ENCODE assay signal across 8 cellular contexts in the genomic region with DNA sequence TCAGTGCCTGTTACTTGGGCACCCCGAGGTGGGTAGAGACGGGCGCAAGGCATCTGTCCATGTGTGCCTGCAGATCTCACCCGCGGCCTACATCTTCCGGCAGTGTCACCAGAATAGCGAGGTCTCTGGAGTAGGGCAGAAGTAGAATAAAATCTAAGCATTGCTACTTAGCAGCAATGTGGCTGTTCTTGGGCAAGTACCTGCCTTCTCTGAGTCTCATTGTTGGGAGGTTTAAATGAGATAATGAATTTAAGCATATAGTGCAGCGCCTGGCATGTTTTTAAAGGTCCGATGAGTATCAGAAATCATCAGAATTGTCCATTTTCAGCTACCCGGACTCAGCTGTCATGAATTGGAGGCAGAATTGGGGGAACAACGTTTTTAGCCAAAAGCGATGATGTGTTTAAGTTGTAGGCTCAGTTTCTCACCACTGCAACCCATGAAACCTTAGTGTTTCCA. TPM values are rescaled to one million over a fixed set of nuclear protein-coding genes. Genes with fewer than 3 reads are reported as not detected.
DNase-seq lines count a peak whose midpoint lies in the region; ATAC-seq and TF ChIP-seq lines count a peak whose summit lies in the region.

No MANE protein-coding gene starts in this region.

- peak overlapping the region; percentile 96 for H3K4me3 Mint-ChIP-seq in natural killer cell treated with Interleukin-12 subunit alpha and Interleukin-12 subunit beta and Interleukin-15 and Interleukin-18, amount 100 ng/mL, for 72 hours

- peaks cover 16 to 17% of the 10 kb centered on the region in 2 donors for H3K4me1 Mint-ChIP-seq in natural killer cell treated with Interleukin-12 subunit alpha and Interleukin-12 subunit beta and Interleukin-15 and Interleukin-18, amount 100 ng/mL, for 72 hours (ENCODE audit: low read depth in 2 of 2)

- TF ChIP-seq CTCF in GM12864 (IDR thresholded peaks at IDR 0.05; ENCODE audit: low read depth, low read length, missing control alignments) (no peak), LNCaP clone FGC (IDR thresholded peaks at IDR 0.05; ENCODE audit: control insufficient read depth, extremely low read depth, insufficient read depth) (no peak), coronary artery (IDR thresholded peaks at IDR 0.05) (no peak)

- DNase-seq in GM12864 (ENCODE audit: low read depth): no peak
- no peak for DNase-seq in LNCaP clone FGC (ENCODE audit: low read depth)
- DNase-seq in coronary artery (ENCODE audit: low spot score): no peak
- DNase-seq in natural killer cell treated with Interleukin-12 subunit alpha and Interleukin-12 subunit beta and Interleukin-15 and Interleukin-18, amount 100 ng/mL, for 72 hours (ENCODE audit: low spot score): no peak
- no peak for DNase-seq in NCI-H2196 (lab: John Stamatoyannopoulos, UW; ENCODE audit: unreplicated experiment)
- DNase-seq in stimulated activated CD4-positive, alpha-beta T cell treated with anti-CD3 and anti-CD28 coated beads, Interleukin-4, amount 100 ng/mL, for 1 hour: no peak
- DNase-seq in iPS-NIHi7 (ENCODE audit: extremely low spot score): no peak

- H3K27ac Mint-ChIP-seq in natural killer cell treated with Interleukin-12 subunit alpha and Interleukin-12 subunit beta and Interleukin-15 and Interleukin-18, amount 100 ng/mL, for 72 hours: peak overlapping the region; percentile 89 to 93

- H3K4me3 ChIP-seq in GM12864 (ENCODE audit: low read depth, low read length) (peak overlapping the region; percentile 76), LNCaP clone FGC (ENCODE audit: low read depth, low read length) (peak overlapping the region; percentile 88), coronary artery (peak overlapping the region; percentile 99)

- H3K27ac ChIP-seq in coronary artery: peak overlapping the region; percentile 56 to 96

- no peaks in the 10 kb centered on the region for H3K27me3 Mint-ChIP-seq in natural killer cell treated with Interleukin-12 subunit alpha and Interleukin-12 subunit beta and Interleukin-15 and Interleukin-18, amount 100 ng/mL, for 72 hours

- no peaks in the 10 kb centered on the region for H3K36me3 Mint-ChIP-seq in natural killer cell treated with Interleukin-12 subunit alpha and Interleukin-12 subunit beta and Interleukin-15 and Interleukin-18, amount 100 ng/mL, for 72 hours

- H3K9me3 Mint-ChIP-seq in natural killer cell treated with Interleukin-12 subunit alpha and Interleukin-12 subunit beta and Interleukin-15 and Interleukin-18, amount 100 ng/mL, for 72 hours: no peaks in the 10 kb centered on the region

- peak in 1 of 2 donors; percentile 55 for ATAC-seq in natural killer cell treated with Interleukin-12 subunit alpha and Interleukin-12 subunit beta and Interleukin-15 and Interleukin-18, amount 100 ng/mL, for 72 hours
- no peak for ATAC-seq in HG03457 (IDR thresholded peaks at IDR 0.05; ENCODE audit: unreplicated experiment)

RNA-seq across cellular contexts. Expression of gene ABCC10, which starts 0.8 kb away (rescaled TPM):
- 10 to 100 TPM; 41.8 to 82.9 TPM for total RNA-seq in natural killer cell treated with Interleukin-12 subunit alpha and Interleukin-12 subunit beta and Interleukin-15 and Interleukin-18, amount 100 ng/mL, for 72 hours

RNA-seq across cellular contexts. Expression of gene DLK2, which starts 27.2 kb away (rescaled TPM):
- under 1 TPM in 1 of 2 donors, not detected in 1; 0.14 TPM for total RNA-seq in natural killer cell treated with Interleukin-12 subunit alpha and Interleukin-12 subunit beta and Interleukin-15 and Interleukin-18, amount 100 ng/mL, for 72 hours

RNA-seq across cellular contexts. Expression of gene TJAP1, which starts 49.2 kb away (rescaled TPM):
- total RNA-seq in natural killer cell treated with Interleukin-12 subunit alpha and Interleukin-12 subunit beta and Interleukin-15 and Interleukin-18, amount 100 ng/mL, for 72 hours: 10 to 100 TPM; 44.6 to 80.4 TPM

RNA-seq across cellular contexts. Expression of gene ZNF318, which starts 58.7 kb away (rescaled TPM):
- total RNA-seq in natural killer cell treated with Interleukin-12 subunit alpha and Interleukin-12 subunit beta and Interleukin-15 and Interleukin-18, amount 100 ng/mL, for 72 hours: 10 to 100 TPM in 1 of 2 donors, 1 to 10 TPM in 1; 6.4 to 11.3 TPM
